8 cellular contexts compared by ENCODE assay signal in genomic region chr19:35628565-35629331, GRCh38. TPM values are rescaled to one million over a fixed set of nuclear protein-coding genes. Genes with fewer than 3 reads are reported as not detected.
DNase-seq lines count a peak whose midpoint lies in the region; ATAC-seq, FAIRE-seq and TF ChIP-seq lines count a peak whose summit lies in the region.

Gene RBM42, plus strand, starts transcription at chr19:35629036. Its CDS starts 118 bp downstream, at chr19:35629154.

- H3K27me3 Mint-ChIP-seq in chondrocyte (ENCODE audit: low read depth), result no peaks in the 10 kb centered on the region

- H3K36me3 ChIP-seq in kidney (ENCODE audit: control insufficient read depth in 1 of 2, insufficient read depth in 2 of 2, low read length in 2 of 2), result peaks cover 20 to 26% of the 10 kb centered on the region in 2 donors

- H3K9me3 Mint-ChIP-seq in chondrocyte (ENCODE audit: low read depth), result no peaks in the 10 kb centered on the region

- no peaks in the 10 kb centered on the region for H3K9me3 ChIP-seq in kidney (ENCODE audit: control insufficient read depth in 1 of 2, low read length in 2 of 2)

- H3K4me1 ChIP-seq in kidney (ENCODE audit: control insufficient read depth in 1 of 2, insufficient read depth in 1 of 2, low read depth in 1 of 2, low read length in 2 of 2), result peaks cover 4 to 5% of the 10 kb centered on the region in 2 donors

- DNase-seq in AML-193 (lab: John Stamatoyannopoulos, UW) (peak; percentile 96 to 97), NCI-H510A treated with DMSO at 0.1 percent for 48 hours (lab: John Stamatoyannopoulos, UW) (peak; percentile 97), chondrocyte (ENCODE audit: low spot score) (no peak), kidney (peak; percentile 98)
- peak; percentile 92 to 93 for DNase-seq in activated CD4-positive, alpha-beta T cell treated with anti-CD3 and anti-CD28 coated beads for 24 hours (ENCODE audit: low read depth in 2 of 2)
- DNase-seq in stimulated activated CD4-positive, alpha-beta T cell treated with anti-CD3 and anti-CD28 coated beads, Interleukin-15, amount 100 ng/mL, for 24 hours, result peak; percentile 96

- H3K27ac Mint-ChIP-seq in chondrocyte (ENCODE audit: unreplicated experiment), result peak within 1 kb of the TSS; percentile 98

- peak within 1 kb of the TSS; percentile 80 to 87 for H3K27ac ChIP-seq in kidney (ENCODE audit: low read depth in 2 of 2, low read length in 2 of 2)

- peak within 1 kb of the TSS; percentile 77 for H3K4me3 Mint-ChIP-seq in chondrocyte (ENCODE audit: unreplicated experiment)

- H3K36me3 Mint-ChIP-seq in chondrocyte (ENCODE audit: low read depth), result peaks cover 21% of the 10 kb centered on the region

- TF ChIP-seq CTCF in chondrocyte (IDR thresholded peaks at IDR 0.05) (no peak), kidney (IDR thresholded peaks at IDR 0.05; ENCODE audit: borderline replicate concordance, extremely low read depth, insufficient read depth) (peak; percentile 15)

- peak within 1 kb of the TSS; percentile 85 to 97 for H3K4me3 ChIP-seq in kidney (ENCODE audit: low read length in 2 of 2)

- intact Hi-C loops in kidney (cut with DNase I), result no loop called here

- peak; percentile 93 for ATAC-seq in HG03439 (IDR thresholded peaks at IDR 0.05; ENCODE audit: unreplicated experiment)

- peak; percentile 98 for FAIRE-seq in kidney (lab: Jason Lieb, UNC)

- TF ChIP-seq POLR2A in GM19193 (IDR thresholded peaks at IDR 0.05; ENCODE audit: extremely low read depth, insufficient read depth, insufficient read length), result peak; percentile 72

- H3K9ac ChIP-seq in kidney (ENCODE audit: low read length in 2 of 2), result peak within 1 kb of the TSS; percentile 75 to 98

- H3K4me1 Mint-ChIP-seq in chondrocyte (ENCODE audit: low read depth), result peaks cover 20% of the 10 kb centered on the region

RNA-seq across cellular contexts. Expression of gene RBM42, which starts in this region (rescaled TPM):
- total RNA-seq in chondrocyte (75.4 to 92.2 TPM (median 91.3 TPM) in 3 replicates), kidney (77.6 TPM)
- polyA plus RNA-seq in kidney (ENCODE audit: insufficient read depth, low read depth, low replicate concordance), result 78.1 TPM
